17 cellular contexts compared by ENCODE assay signal in genomic region chr14:84453541-84453940, GRCh38.
"Had no signal": no experiment of that assay in that cellular context is flagged by ENCODE, and none has a peak within 500 bp of the region (broad histone marks: within the 10 kb centered on the region; RNA-seq: fewer than 3 reads in every experiment).

No MANE protein-coding gene starts in this region.

- H3K36me3 ChIP-seq: adrenal gland, esophagus squamous epithelium, gastroesophageal sphincter, left ventricle myocardium inferior, tibial artery, uterus had no signal

- H3K27ac ChIP-seq: esophagus squamous epithelium, gastroesophageal sphincter, left ventricle myocardium inferior, skin epidermis, tibial artery, uterus had no signal

- H3K4me3 ChIP-seq: adrenal gland, esophagus squamous epithelium, gastroesophageal sphincter, left ventricle myocardium inferior, skin epidermis, tibial artery, uterus had no signal

- ATAC-seq: gastroesophageal sphincter, T-cell had no signal

- H3K9me3 Mint-ChIP-seq: activated CD4-positive, alpha-beta T cell treated with anti-CD3 and anti-CD28 coated beads, Interleukin-2, amount 10 ng/mL, durations not matched to agents 7 days and 5 days; brain; nephron progenitor cell had no signal

- DNase-seq: activated B cell treated with CpG ODN at 0.5 μM for 24 hours; activated CD4-positive, alpha-beta T cell treated with anti-CD3 and anti-CD28 coated beads, Interleukin-2, amount 10 ng/mL, durations not matched to agents 7 days and 5 days; activated naive CD4-positive, alpha-beta T cell treated with anti-CD3 and anti-CD28 coated beads, Interleukin-2, amount 10 ng/mL, durations not matched to agents 7 days and 5 days; activated T-cell treated with anti-CD3 and anti-CD28 coated beads for 4 hours; adrenal gland; esophagus squamous epithelium; kidney; left ventricle myocardium inferior; mesenchymal stem cell; nephron progenitor cell; T-cell; tibial artery; uterus had no signal

- H3K27me3 ChIP-seq: adrenal gland, esophagus squamous epithelium, gastroesophageal sphincter, tibial artery, uterus had no signal

- H3K4me3 Mint-ChIP-seq: activated B cell treated with CpG ODN at 0.5 μM for 24 hours; activated CD4-positive, alpha-beta T cell treated with anti-CD3 and anti-CD28 coated beads, Interleukin-2, amount 10 ng/mL, durations not matched to agents 7 days and 5 days; activated naive CD4-positive, alpha-beta T cell treated with anti-CD3 and anti-CD28 coated beads, Interleukin-2, amount 10 ng/mL, durations not matched to agents 7 days and 5 days; brain; nephron progenitor cell; T-cell had no signal

- H3K4me1 ChIP-seq: adrenal gland, esophagus squamous epithelium, gastroesophageal sphincter, left ventricle myocardium inferior, tibial artery, uterus had no signal

- H3K27me3 Mint-ChIP-seq: activated B cell treated with CpG ODN at 0.5 μM for 24 hours; activated CD4-positive, alpha-beta T cell treated with anti-CD3 and anti-CD28 coated beads, Interleukin-2, amount 10 ng/mL, durations not matched to agents 7 days and 5 days; activated naive CD4-positive, alpha-beta T cell treated with anti-CD3 and anti-CD28 coated beads, Interleukin-2, amount 10 ng/mL, durations not matched to agents 7 days and 5 days; T-cell had no signal

- H3K9me3 ChIP-seq: adrenal gland, esophagus squamous epithelium, gastroesophageal sphincter, left ventricle myocardium inferior, tibial artery, uterus had no signal

- H3K4me1 Mint-ChIP-seq: activated B cell treated with CpG ODN at 0.5 μM for 24 hours; activated CD4-positive, alpha-beta T cell treated with anti-CD3 and anti-CD28 coated beads, Interleukin-2, amount 10 ng/mL, durations not matched to agents 7 days and 5 days; activated naive CD4-positive, alpha-beta T cell treated with anti-CD3 and anti-CD28 coated beads, Interleukin-2, amount 10 ng/mL, durations not matched to agents 7 days and 5 days; nephron progenitor cell; T-cell had no signal

- H3K36me3 Mint-ChIP-seq: activated naive CD4-positive, alpha-beta T cell treated with anti-CD3 and anti-CD28 coated beads, Interleukin-2, amount 10 ng/mL, durations not matched to agents 7 days and 5 days; brain; T-cell had no signal

- H3K27ac Mint-ChIP-seq: activated B cell treated with CpG ODN at 0.5 μM for 24 hours; activated CD4-positive, alpha-beta T cell treated with anti-CD3 and anti-CD28 coated beads, Interleukin-2, amount 10 ng/mL, durations not matched to agents 7 days and 5 days; activated naive CD4-positive, alpha-beta T cell treated with anti-CD3 and anti-CD28 coated beads, Interleukin-2, amount 10 ng/mL, durations not matched to agents 7 days and 5 days; activated T-helper 2 cell treated with anti-CD3 and anti-CD28 coated beads, Interferon-gamma antibody, Interleukin-2, Interleukin-4, amounts not matched to agents 10 μg/mL and 5 μg/mL and 100 μg/mL, durations not matched to agents 14 hours and 24 hours and 36 hours; nephron progenitor cell; T-cell had no signal
